8 cellular contexts compared by ENCODE assay signal in genomic region chr12:2795291-2796186, GRCh38. TPM values are rescaled to one million over a fixed set of nuclear protein-coding genes. Genes with fewer than 3 reads are reported as not detected.
DNase-seq lines count a peak whose midpoint lies in the region; ATAC-seq, FAIRE-seq and TF ChIP-seq lines count a peak whose summit lies in the region.

No MANE protein-coding gene starts in this region.

- H3K36me3 ChIP-seq in HepG2 (replicated peaks in 1 of 2; ENCODE audit: control insufficient read depth in 1 of 2, insufficient read depth in 2 of 2, low read length in 2 of 2): peaks cover 24 to 39% of the 10 kb centered on the region in 2 experiments

- H4K20me1 ChIP-seq in HepG2 (ENCODE audit: insufficient read depth, low read length): 0 out of 2 replicates have a peak, but pooled peaks cover 4% of the 10 kb centered on the region

- H3K4me3 ChIP-seq in coronary artery (peak overlapping the region; percentile 80), HepG2 (replicated peaks in 1 of 3; ENCODE audit: insufficient read depth in 1 of 3, low read depth in 2 of 3, low read length in 3 of 3) (peak overlapping the region; percentile 61 to 81 (median 76))

- H3K27ac ChIP-seq in coronary artery: peak overlapping the region; percentile 74 to 89
- peak overlapping the region; percentile 43 for H3K27ac ChIP-seq in HepG2 (ENCODE audit: extremely low read length, insufficient read depth, low read length)

- 20% methylated on average over 1 of the region's 111 CpGs for WGBS in HepG2 (ENCODE audit: low lambda C conversion rate)

- peaks cover 43% of the 10 kb centered on the region for H3K4me1 ChIP-seq in HepG2 (ENCODE audit: insufficient read depth, low read length)

- H3K4me2 ChIP-seq in HepG2 (ENCODE audit: low read depth, low read length): peak overlapping the region; percentile 92

- FAIRE-seq in HepG2 (lab: Jason Lieb, UNC): no peak

- H3K9me3 ChIP-seq in HepG2 (ENCODE audit: low read length): no peaks in the 10 kb centered on the region

- intact Hi-C loops in HepG2 (cut with micrococcal nuclease; ENCODE audit: unreplicated experiment): no loop called here

- H3K9ac ChIP-seq in HepG2 (ENCODE audit: insufficient read depth, low read depth, low read length): peak overlapping the region; percentile 80

- TF ChIP-seq RAD21 in HepG2 (CRISPR knock-in tag; IDR thresholded peaks at IDR 0.05): no peak

- H3K27me3 ChIP-seq in HepG2 (ENCODE audit: control insufficient read depth in 1 of 2, insufficient read depth in 2 of 2, low read length in 2 of 2): no peaks in the 10 kb centered on the region

- POLR2A ChIA-PET in HepG2 (lab: Yijun Ruan, JAX): interaction anchor here (1.0 to 1.6 kb wide), 3 partner anchors 11 to 54 kb away, joined by 3 to 9 read pairs (median 4); partner anchors contain the start of gene ITFG2

- in situ Hi-C loops in HepG2 (cut with HindIII; ENCODE audit: extremely low pct_ligation_motif_present, low pct_unique_long_range_greater_than_20kb): no loop called here

- BruUV-seq in HepG2 (replicated peaks; lab: Mats Ljungman, UMichigan): no TSS peak

- TF ChIP-seq EP300 in HepG2 (IDR thresholded peaks at IDR 0.05; ENCODE audit: low read depth in 2 of 2, low read length in 2 of 2) (no peak), HepG2 (CRISPR knock-in tag; IDR thresholded peaks at IDR 0.05; ENCODE audit: borderline replicate concordance) (no peak)

- DNase-seq in NCI-H446 (lab: John Stamatoyannopoulos, UW): peak; percentile 31 to 68
- no peak for DNase-seq in NCI-H446 treated with DMSO at 0.1 percent for 48 hours (lab: John Stamatoyannopoulos, UW)
- DNase-seq in NCI-H1694 treated with DMSO at 0.1 percent for 48 hours (lab: John Stamatoyannopoulos, UW): peak; percentile 43
- DNase-seq in activated CD4-positive, alpha-beta T cell treated with anti-CD3 and anti-CD28 coated beads for 4 hours: peak; percentile 76 to 78
- peak; percentile 83 for DNase-seq in coronary artery (ENCODE audit: low spot score)
- DNase-seq in HepG2 (ENCODE audit: low spot score): peak; percentile 17
- peak; percentile 57 to 71 for DNase-seq in stimulated activated CD4-positive, alpha-beta T cell treated with anti-CD3 and anti-CD28 coated beads, Interleukin-2, amount 100 ng/mL, for 48 hours

- 0 out of 4 replicates have a peak, but pooled peaks have one; percentile 24 to 34 for TF ChIP-seq POLR2A in HepG2 (IDR thresholded peaks at IDR 0.05; ENCODE audit: insufficient read depth in 1 of 2, low read depth in 2 of 2, low read length in 2 of 2)

- no peak overlapping the region for H2AFZ ChIP-seq in HepG2 (ENCODE audit: low read length)

- peaks cover 16% of the 10 kb centered on the region for H3K79me2 ChIP-seq in HepG2 (ENCODE audit: insufficient read depth, low read length)

- TF ChIP-seq CTCF in coronary artery (IDR thresholded peaks at IDR 0.05) (no peak), HepG2 (CRISPR knock-in tag; IDR thresholded peaks at IDR 0.05) (peak; percentile 15; the same call in 1 of the 2 replicates)

- CTCF ChIA-PET in HepG2 (lab: Yijun Ruan, JAX; ENCODE audit: low intra/inter-chr PET ratio, low total read pairs): no interaction called here

- peak; percentile 69 for ATAC-seq in HG02763 (IDR thresholded peaks at IDR 0.05; ENCODE audit: unreplicated experiment)
- ATAC-seq in HepG2: peak; percentile 78

TF ChIP-seq in HepG2, 621 proteins besides CTCF, POLR2A, EP300 and RAD21 (continues in another document):
- TF ChIP-seq ZNF703 (CRISPR knock-in tag; IDR thresholded peaks at IDR 0.05; ENCODE audit: borderline replicate concordance) (no peak), TMF1 (CRISPR knock-in tag; IDR thresholded peaks at IDR 0.05; ENCODE audit: low read depth) (no peak), BHLHE40 (IDR thresholded peaks at IDR 0.05; ENCODE audit: low read length) (no peak), ZNF737 (CRISPR knock-in tag; IDR thresholded peaks at IDR 0.05; ENCODE audit: borderline replicate concordance) (no peak), RBM39 (IDR thresholded peaks at IDR 0.05; ENCODE audit: low read depth, low read length, poor library complexity, severe bottlenecking) (peak; percentile 67), ZNF337 (CRISPR knock-in tag; IDR thresholded peaks at IDR 0.05; ENCODE audit: borderline replicate concordance, low read depth) (no peak)

RNA-seq across cellular contexts. Expression of gene FKBP4, which starts 0.8 kb away (rescaled TPM):
- total RNA-seq in HepG2 (2016; rRNA removed; fragmentation: Illumina TruSeq; extraction: Trizol): 66.1 and 76.3 TPM in 2 replicates
- 13.5 and 13.7 TPM in 2 replicates for total RNA-seq in HepG2 (2016; cell fraction: cytosol; rRNA removed; fragmentation: Illumina TruSeq; extraction: Trizol; ENCODE audit: low read depth)
- total RNA-seq in HepG2 (2016; cell fraction: insoluble cytoplasmic fraction; rRNA removed; fragmentation: Illumina TruSeq; extraction: Trizol): 68.8 and 76.9 TPM in 2 replicates
- 26.7 and 27.9 TPM in 2 replicates for total RNA-seq in HepG2 (2016; cell fraction: membrane; rRNA removed; fragmentation: Illumina TruSeq; extraction: Trizol)
- 36.1 and 39.5 TPM in 2 replicates for total RNA-seq in HepG2 (2016; cell fraction: nucleus; rRNA removed; fragmentation: Illumina TruSeq; extraction: Trizol)
- polyA plus RNA-seq in HepG2 (2011; rRNA removed): 25.7 and 29.6 TPM in 2 replicates
- polyA plus RNA-seq in HepG2 (2011; cell fraction: cytosol; rRNA removed): 25.3 and 30.2 TPM in 2 replicates
- polyA plus RNA-seq in HepG2 (2011; cell fraction: nucleus; rRNA removed): 27.1 and 32.0 TPM in 2 replicates
- 47.4 and 61.8 TPM in 2 replicates for polyA plus RNA-seq in HepG2 (2012)
- 10.6 TPM in 2 replicates for polyA plus RNA-seq in HepG2 (2016; cell fraction: cytosol; fragmentation: Illumina TruSeq; extraction: Trizol; ENCODE audit: low read depth)
- 78.0 and 86.0 TPM in 2 replicates for polyA plus RNA-seq in HepG2 (2016; cell fraction: insoluble cytoplasmic fraction; fragmentation: Illumina TruSeq; extraction: Trizol; ENCODE audit: low read depth)
- 15.7 and 16.7 TPM in 2 replicates for polyA plus RNA-seq in HepG2 (2016; cell fraction: membrane; fragmentation: Illumina TruSeq; extraction: Trizol; ENCODE audit: low read depth)
- 50.3 and 52.7 TPM in 2 replicates for polyA plus RNA-seq in HepG2 (2016; cell fraction: nucleus; fragmentation: Illumina TruSeq; extraction: Trizol; ENCODE audit: insufficient read depth, low read depth)
- 40.3 and 144 TPM in 2 replicates for polyA minus RNA-seq in HepG2 (2011; rRNA and poly(A)+ RNA removed; ENCODE audit: low replicate concordance)
- 26.7 and 28.6 TPM in 2 replicates for polyA minus RNA-seq in HepG2 (2011; cell fraction: cytosol; rRNA and poly(A)+ RNA removed)
- polyA minus RNA-seq in HepG2 (2011; cell fraction: nucleus; rRNA and poly(A)+ RNA removed): 30.3 and 49.1 TPM in 2 replicates

RNA-seq across cellular contexts. Expression of gene ITFG2, which starts 16.9 kb away (rescaled TPM):
- total RNA-seq in HepG2 (2016; rRNA removed; fragmentation: Illumina TruSeq; extraction: Trizol): 8.9 and 15.5 TPM in 2 replicates
- total RNA-seq in HepG2 (2016; cell fraction: cytosol; rRNA removed; fragmentation: Illumina TruSeq; extraction: Trizol; ENCODE audit: low read depth): 20.0 and 20.3 TPM in 2 replicates
- 7.9 and 16.4 TPM in 2 replicates for total RNA-seq in HepG2 (2016; cell fraction: insoluble cytoplasmic fraction; rRNA removed; fragmentation: Illumina TruSeq; extraction: Trizol)
- 10.7 and 12.0 TPM in 2 replicates for total RNA-seq in HepG2 (2016; cell fraction: membrane; rRNA removed; fragmentation: Illumina TruSeq; extraction: Trizol)
- 31.2 and 38.8 TPM in 2 replicates for total RNA-seq in HepG2 (2016; cell fraction: nucleus; rRNA removed; fragmentation: Illumina TruSeq; extraction: Trizol)
- polyA plus RNA-seq in HepG2 (2011; rRNA removed): 12.5 and 14.8 TPM in 2 replicates
- 4.1 and 7.2 TPM in 2 replicates for polyA plus RNA-seq in HepG2 (2011; cell fraction: cytosol; rRNA removed)
- polyA plus RNA-seq in HepG2 (2011; cell fraction: nucleus; rRNA removed): 41.4 and 42.8 TPM in 2 replicates
- polyA plus RNA-seq in HepG2 (2012): 11.5 and 16.2 TPM in 2 replicates
- 2.4 and 2.5 TPM in 2 replicates for polyA plus RNA-seq in HepG2 (2016; cell fraction: cytosol; fragmentation: Illumina TruSeq; extraction: Trizol; ENCODE audit: low read depth)
- 7.9 TPM in 2 replicates for polyA plus RNA-seq in HepG2 (2016; cell fraction: insoluble cytoplasmic fraction; fragmentation: Illumina TruSeq; extraction: Trizol; ENCODE audit: low read depth)
- polyA plus RNA-seq in HepG2 (2016; cell fraction: membrane; fragmentation: Illumina TruSeq; extraction: Trizol; ENCODE audit: low read depth): 3.1 and 4.4 TPM in 2 replicates
- polyA plus RNA-seq in HepG2 (2016; cell fraction: nucleus; fragmentation: Illumina TruSeq; extraction: Trizol; ENCODE audit: insufficient read depth, low read depth): 63.9 and 69.9 TPM in 2 replicates
- polyA minus RNA-seq in HepG2 (2011; rRNA and poly(A)+ RNA removed; ENCODE audit: low replicate concordance): 49.0 and 83.1 TPM in 2 replicates
- polyA minus RNA-seq in HepG2 (2011; cell fraction: cytosol; rRNA and poly(A)+ RNA removed): 9.7 and 14.4 TPM in 2 replicates
- polyA minus RNA-seq in HepG2 (2011; cell fraction: nucleus; rRNA and poly(A)+ RNA removed): 66.3 and 69.5 TPM in 2 replicates

RNA-seq across cellular contexts. Expression of gene NRIP2, which starts 39.3 kb away (rescaled TPM):
- total RNA-seq in HepG2 (2016; rRNA removed; fragmentation: Illumina TruSeq; extraction: Trizol): not detected in 2 replicates
- total RNA-seq in HepG2 (2016; cell fraction: cytosol; rRNA removed; fragmentation: Illumina TruSeq; extraction: Trizol; ENCODE audit: low read depth): not detected in 2 replicates
- total RNA-seq in HepG2 (2016; cell fraction: insoluble cytoplasmic fraction; rRNA removed; fragmentation: Illumina TruSeq; extraction: Trizol): not detected in 2 replicates
- not detected in 2 replicates for total RNA-seq in HepG2 (2016; cell fraction: membrane; rRNA removed; fragmentation: Illumina TruSeq; extraction: Trizol)
- not detected in 2 replicates for total RNA-seq in HepG2 (2016; cell fraction: nucleus; rRNA removed; fragmentation: Illumina TruSeq; extraction: Trizol)
- not detected in 2 replicates for polyA plus RNA-seq in HepG2 (2011; rRNA removed)
- not detected in 2 replicates for polyA plus RNA-seq in HepG2 (2011; cell fraction: cytosol; rRNA removed)
- polyA plus RNA-seq in HepG2 (2011; cell fraction: nucleus; rRNA removed): not detected in 2 replicates
- 0.15 and 0.25 TPM in 2 replicates for polyA plus RNA-seq in HepG2 (2012)
- polyA plus RNA-seq in HepG2 (2016; cell fraction: cytosol; fragmentation: Illumina TruSeq; extraction: Trizol; ENCODE audit: low read depth): not detected in 2 replicates
- not detected in 2 replicates for polyA plus RNA-seq in HepG2 (2016; cell fraction: insoluble cytoplasmic fraction; fragmentation: Illumina TruSeq; extraction: Trizol; ENCODE audit: low read depth)
- not detected in 2 replicates for polyA plus RNA-seq in HepG2 (2016; cell fraction: membrane; fragmentation: Illumina TruSeq; extraction: Trizol; ENCODE audit: low read depth)
- polyA plus RNA-seq in HepG2 (2016; cell fraction: nucleus; fragmentation: Illumina TruSeq; extraction: Trizol; ENCODE audit: insufficient read depth, low read depth): not detected in 2 replicates
- not detected in 2 replicates for polyA minus RNA-seq in HepG2 (2011; rRNA and poly(A)+ RNA removed; ENCODE audit: low replicate concordance)
- polyA minus RNA-seq in HepG2 (2011; cell fraction: cytosol; rRNA and poly(A)+ RNA removed): not detected in 2 replicates
- polyA minus RNA-seq in HepG2 (2011; cell fraction: nucleus; rRNA and poly(A)+ RNA removed): not detected in 2 replicates
